8 cellular contexts compared by ENCODE assay signal in genomic region chr7:50331564-50332208, GRCh38. TPM values are rescaled to one million over a fixed set of nuclear protein-coding genes. Genes with fewer than 3 reads are reported as not detected.
DNase-seq lines count a peak whose midpoint lies in the region; ATAC-seq and TF ChIP-seq lines count a peak whose summit lies in the region.

No MANE protein-coding gene starts in this region.

- ATAC-seq in GM21360 (IDR thresholded peaks at IDR 0.05; ENCODE audit: unreplicated experiment) = peak; percentile 68
- ATAC-seq in HG03432 (IDR thresholded peaks at IDR 0.05; ENCODE audit: unreplicated experiment) = peak; percentile 72
- ATAC-seq in effector memory CD8-positive, alpha-beta T cell (replicated peaks) = peak; percentile 69

- no peak overlapping the region for H3K27ac Mint-ChIP-seq in effector memory CD8-positive, alpha-beta T cell

- no peaks in the 10 kb centered on the region for H3K9me3 ChIP-seq in vagina
- H3K9me3 ChIP-seq in SJCRH30 (replicated peaks) = peaks cover 5% of the 10 kb centered on the region; the same call in 1 of the 2 replicates

- intact Hi-C loops in vagina (cut with DNase I) = no loop called here

- no peaks in the 10 kb centered on the region for H3K9me3 Mint-ChIP-seq in effector memory CD8-positive, alpha-beta T cell

- TF ChIP-seq CTCF in vagina (IDR thresholded peaks at IDR 0.05) = no peak

- no peaks in the 10 kb centered on the region for H3K4me1 ChIP-seq in vagina
- H3K4me1 ChIP-seq in SJCRH30 = no peaks in the 10 kb centered on the region

- peaks cover 42 to 47% of the 10 kb centered on the region in 2 donors for H3K4me1 Mint-ChIP-seq in effector memory CD8-positive, alpha-beta T cell (ENCODE audit: low read depth in 2 of 2)

- in situ Hi-C loops in KBM-7 (cut with MboI; ENCODE audit: low pct_unique_long_range_greater_than_20kb, low sequenced_read_pairs) = no loop called here

- peak in 1 of 3 experiments; percentile 46 for DNase-seq in effector memory CD8-positive, alpha-beta T cell
- DNase-seq in vagina (ENCODE audit: extremely low spot score in 2 of 2) (no peak), SJCRH30 (no peak), NCI-H146 treated with DMSO at 0.1 percent for 48 hours (lab: John Stamatoyannopoulos, UW; ENCODE audit: unreplicated experiment) (no peak), KBM-7 (no peak)

- H3K36me3 ChIP-seq in vagina (no peaks in the 10 kb centered on the region), SJCRH30 (no peaks in the 10 kb centered on the region)

- H3K36me3 Mint-ChIP-seq in effector memory CD8-positive, alpha-beta T cell (ENCODE audit: insufficient read depth) = peaks cover 61% of the 10 kb centered on the region

- H3K27me3 Mint-ChIP-seq in effector memory CD8-positive, alpha-beta T cell = no peaks in the 10 kb centered on the region

- no peaks in the 10 kb centered on the region for H3K27me3 ChIP-seq in vagina
- peaks cover 21% of the 10 kb centered on the region; the same call in 1 of the 2 replicates for H3K27me3 ChIP-seq in SJCRH30

- H3K27ac ChIP-seq in vagina (no peak overlapping the region), SJCRH30 (no peak overlapping the region)

- peak overlapping the region; percentile 28; the same call in 1 of the 2 replicates for H3K4me3 ChIP-seq in GM08714 (ENCODE audit: low read length)
- H3K4me3 ChIP-seq in vagina = no peak overlapping the region
- H3K4me3 ChIP-seq in SJCRH30 = no peak overlapping the region

- H3K4me3 Mint-ChIP-seq in effector memory CD8-positive, alpha-beta T cell = no peak overlapping the region

- no peak for TF ChIP-seq POLR2A in vagina (IDR thresholded peaks at IDR 0.05)

RNA-seq across cellular contexts. Expression of gene IKZF1, which starts 27.2 kb away (rescaled TPM):
- 44.9 TPM for total RNA-seq in vagina
- total RNA-seq in SJCRH30 (2014; rRNA removed; shearing (Covaris generic)) = not detected in 2 replicates

Comparison
In these comparisons a context has a peak if more than half of its experiments do, and no peak if none do; other contexts are left out.
1. RNA of gene IKZF1, which starts 27.2 kb away (total RNA-seq): 44.9 TPM in vagina (single experiment); not detected in SJCRH30; every median in the first group is over 10 times any median in the second.
2. Peak in every context shown above with its lines, with median percentiles within 50 percentile points of each other: ATAC-seq.